14 cellular contexts compared by ENCODE assay signal in the genomic region with DNA sequence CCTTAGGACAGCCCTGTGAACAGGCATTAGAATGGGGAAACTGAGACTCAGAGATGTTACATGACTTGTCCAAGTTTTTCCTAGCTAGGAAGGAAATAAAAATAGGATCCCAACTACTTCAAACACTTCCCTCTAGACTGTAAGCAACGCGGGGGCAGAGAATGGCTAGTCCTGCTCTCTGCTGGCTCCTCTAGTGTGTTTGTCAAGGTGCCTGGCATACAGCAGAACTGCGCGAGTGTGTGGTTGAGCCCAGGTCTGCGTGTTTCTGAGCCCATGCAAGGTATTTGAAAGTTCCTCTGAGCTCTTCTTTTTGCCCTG.
DNase-seq lines count a peak whose midpoint lies in the region; ATAC-seq, FAIRE-seq and TF ChIP-seq lines count a peak whose summit lies in the region.
"Had no signal": no experiment of that assay in that cellular context is flagged by ENCODE, and none has a peak within 500 bp of the region (broad histone marks: within the 10 kb centered on the region; RNA-seq: fewer than 3 reads in every experiment).

No MANE protein-coding gene starts in this region.

- WGBS in esophagus muscularis mucosa = 71% methylated on average over 5 of the region's 5 CpGs

- H3K4me1 Mint-ChIP-seq in osteocyte (ENCODE audit: unreplicated experiment) = peaks cover 37% of the 10 kb centered on the region
- H3K4me1 Mint-ChIP-seq in naive thymus-derived CD4-positive, alpha-beta T cell = no peaks in the 10 kb centered on the region

- H3K36me3 Mint-ChIP-seq in osteocyte (ENCODE audit: unreplicated experiment) = no peaks in the 10 kb centered on the region
- no peaks in the 10 kb centered on the region for H3K36me3 Mint-ChIP-seq in naive thymus-derived CD4-positive, alpha-beta T cell

- FAIRE-seq in frontal cortex (lab: Jason Lieb, UNC) = no peak
- FAIRE-seq: GM12892, GM19239 had no signal

- H3K27ac ChIP-seq in AG04450 (ENCODE audit: low read depth, low read length) (peak overlapping the region; percentile 96), RWPE2 (ENCODE audit: poor library complexity, severe bottlenecking) (peak overlapping the region; percentile 89), esophagus muscularis mucosa (replicated peaks in 1 of 4) (no peak overlapping the region)
- no peak overlapping the region for H3K27ac ChIP-seq in naive thymus-derived CD4-positive, alpha-beta T cell (ENCODE audit: low read depth, low read length)

- H3K4me3 Mint-ChIP-seq in osteocyte (ENCODE audit: unreplicated experiment) = no peak overlapping the region
- H3K4me3 Mint-ChIP-seq in naive thymus-derived CD4-positive, alpha-beta T cell = no peak overlapping the region

- peak; percentile 50 for ATAC-seq in RWPE2 (ENCODE audit: low read depth)
- no peak for ATAC-seq in naive thymus-derived CD4-positive, alpha-beta T cell
- ATAC-seq: left ventricle myocardium superior, Right ventricle myocardium inferior had no signal

- H3K27me3 ChIP-seq in AG04450 (ENCODE audit: control insufficient read depth, insufficient read depth, low read length) (no peaks in the 10 kb centered on the region), RWPE2 (ENCODE audit: insufficient read depth, poor library complexity, severe bottlenecking) (no peaks in the 10 kb centered on the region), esophagus muscularis mucosa (no peaks in the 10 kb centered on the region)
- H3K27me3 ChIP-seq in naive thymus-derived CD4-positive, alpha-beta T cell (ENCODE audit: control insufficient read depth in 2 of 2, insufficient read depth in 2 of 2, low read length in 2 of 2) = no peaks in the 10 kb centered on the region
- H3K27me3 ChIP-seq: heart right ventricle had no signal

- no peaks in the 10 kb centered on the region for H3K9me3 Mint-ChIP-seq in osteocyte (ENCODE audit: unreplicated experiment)
- no peaks in the 10 kb centered on the region for H3K9me3 Mint-ChIP-seq in naive thymus-derived CD4-positive, alpha-beta T cell

- TF ChIP-seq POLR2A in esophagus muscularis mucosa (IDR thresholded peaks at IDR 0.05; ENCODE audit: low read depth) = no peak

- DNase-seq in AG04450 (ENCODE audit: low read depth, low spot score) (no peak), RWPE2 (ENCODE audit: low spot score) (no peak), esophagus muscularis mucosa (ENCODE audit: extremely low spot score) (peak; percentile 64), osteocyte (ENCODE audit: extremely low spot score, unreplicated experiment) (peak; percentile 75), hepatic stellate cell (ENCODE audit: low spot score) (no peak), kidney glomerular epithelial cell (lab: John Stamatoyannopoulos, UW) (no peak), frontal cortex (ENCODE audit: low spot score in 2 of 2) (no peak)
- no peak for DNase-seq in naive thymus-derived CD4-positive, alpha-beta T cell
- DNase-seq: DND-41, heart right ventricle, left ventricle myocardium superior had no signal

- H3K9me3 ChIP-seq in AG04450 (ENCODE audit: control insufficient read depth, insufficient read depth, low read length) (peaks cover 3% of the 10 kb centered on the region; the same call in 1 of the 2 replicates), RWPE2 (ENCODE audit: severe bottlenecking) (no peaks in the 10 kb centered on the region), esophagus muscularis mucosa (no peaks in the 10 kb centered on the region)
- no peaks in the 10 kb centered on the region for H3K9me3 ChIP-seq in naive thymus-derived CD4-positive, alpha-beta T cell (ENCODE audit: control insufficient read depth in 2 of 3, low read length in 3 of 3)
- H3K9me3 ChIP-seq: heart right ventricle had no signal

- no peak for TF ChIP-seq EP300 in esophagus muscularis mucosa (IDR thresholded peaks at IDR 0.05)

- CTCF ChIA-PET in AG04450 (lab: Charles Lee) = interaction anchor here (0.9 to 1.8 kb wide), 4 partner anchors 11 to 342 kb away, joined by 3 to 8 read pairs (median 6); a partner anchor contains a TSS
- CTCF ChIA-PET in naive thymus-derived CD4-positive, alpha-beta T cell (lab: Charles Lee) = no interaction called here

- H3K4me3 ChIP-seq in AG04450 (ENCODE audit: low read depth, low read length) (no peak overlapping the region), RWPE2 (ENCODE audit: severe bottlenecking) (no peak overlapping the region), esophagus muscularis mucosa (no peak overlapping the region)
- H3K4me3 ChIP-seq in naive thymus-derived CD4-positive, alpha-beta T cell (ENCODE audit: low read length) = no peak overlapping the region
- H3K4me3 ChIP-seq: heart right ventricle had no signal

- H3K36me3 ChIP-seq in RWPE2 (ENCODE audit: low read depth) = no peaks in the 10 kb centered on the region
- no peaks in the 10 kb centered on the region for H3K36me3 ChIP-seq in esophagus muscularis mucosa
- no peaks in the 10 kb centered on the region for H3K36me3 ChIP-seq in naive thymus-derived CD4-positive, alpha-beta T cell (ENCODE audit: control insufficient read depth in 2 of 3, insufficient read depth in 3 of 3, low read length in 3 of 3)
- H3K36me3 ChIP-seq: heart right ventricle had no signal

- H3K27ac Mint-ChIP-seq in osteocyte (ENCODE audit: unreplicated experiment) = peak overlapping the region; percentile 64
- no peak overlapping the region for H3K27ac Mint-ChIP-seq in naive thymus-derived CD4-positive, alpha-beta T cell

- TF ChIP-seq CTCF in AG04450 (IDR thresholded peaks at IDR 0.05; ENCODE audit: low read depth, low read length) (no peak), RWPE2 (IDR thresholded peaks at IDR 0.05; ENCODE audit: poor library complexity, severe bottlenecking) (no peak), esophagus muscularis mucosa (IDR thresholded peaks at IDR 0.05) (no peak), osteocyte (IDR thresholded peaks at IDR 0.05) (no peak)

- H3K27me3 Mint-ChIP-seq in osteocyte (ENCODE audit: unreplicated experiment) = no peaks in the 10 kb centered on the region
- H3K27me3 Mint-ChIP-seq in naive thymus-derived CD4-positive, alpha-beta T cell = peaks cover 0 to 4% (median 0%) of the 10 kb centered on the region in 5 donors

- POLR2A ChIA-PET in AG04450 (lab: Yijun Ruan, JAX) = interaction anchor here (0.5 to 3.5 kb wide), 10 partner anchors 10 to 398 kb away, joined by 3 to 30 read pairs (median 4); no protein-coding TSS in a partner anchor
- POLR2A ChIA-PET in naive thymus-derived CD4-positive, alpha-beta T cell (lab: Charles Lee) = no interaction called here

- H3K4me1 ChIP-seq in RWPE2 (ENCODE audit: insufficient read depth, poor library complexity, severe bottlenecking) (peaks cover 48% of the 10 kb centered on the region), esophagus muscularis mucosa (peaks cover 40 to 69% (median 63%) of the 10 kb centered on the region in 4 donors)
- no peaks in the 10 kb centered on the region for H3K4me1 ChIP-seq in naive thymus-derived CD4-positive, alpha-beta T cell (ENCODE audit: control insufficient read depth in 2 of 2, insufficient read depth in 2 of 2, low read length in 2 of 2)

- intact Hi-C loops in esophagus muscularis mucosa (cut with DNase I) = no loop called here
- intact Hi-C loops in naive thymus-derived CD4-positive, alpha-beta T cell (cut with micrococcal nuclease) = no loop called here

Comparison
In these comparisons a context has a peak if more than half of its experiments do, and no peak if none do; other contexts are left out.
1. DNase-seq: peak in esophagus muscularis mucosa (single experiment) and osteocyte (single experiment); none in AG04450 (single experiment), RWPE2 (single experiment), hepatic stellate cell (single experiment), kidney glomerular epithelial cell (single experiment), frontal cortex (0 of 2) and naive thymus-derived CD4-positive, alpha-beta T cell (0 of 9).
2. H3K27ac ChIP-seq: peak in AG04450 (single experiment) and RWPE2 (single experiment); none in esophagus muscularis mucosa (0 of 4) and naive thymus-derived CD4-positive, alpha-beta T cell (single experiment).